Comparison of ENCODE assay signal across 39 cellular contexts in genomic region chr11:100887659-100888058, GRCh38.
"Had no signal": no experiment of that assay in that cellular context is flagged by ENCODE, and none has a peak within 500 bp of the region (broad histone marks: within the 10 kb centered on the region; RNA-seq: fewer than 3 reads in every experiment).

No MANE protein-coding gene starts in this region.

- H3K27me3 ChIP-seq: MG63, Peyer's patch, SJSA1 had no signal

- H3K4me3 ChIP-seq: MG63, Peyer's patch, SJSA1 had no signal

- H3K36me3 Mint-ChIP-seq: activated CD8-positive, alpha-beta memory T cell treated with anti-CD3 and anti-CD28 coated beads, Interleukin-2, amount 10 ng/mL, durations not matched to agents 7 days and 5 days; activated naive CD4-positive, alpha-beta T cell treated with anti-CD3 and anti-CD28 coated beads, Interleukin-2, amount 10 ng/mL, durations not matched to agents 7 days and 5 days; activated naive CD8-positive, alpha-beta T cell; brain had no signal

- H3K27me3 Mint-ChIP-seq: activated CD4-positive, alpha-beta memory T cell treated with anti-CD3 and anti-CD28 coated beads, Interleukin-2, amount 10 ng/mL, durations not matched to agents 7 days and 5 days; activated CD8-positive, alpha-beta memory T cell treated with anti-CD3 and anti-CD28 coated beads, Interleukin-2, amount 10 ng/mL, durations not matched to agents 7 days and 5 days; activated naive CD4-positive, alpha-beta T cell treated with anti-CD3 and anti-CD28 coated beads, Interleukin-2, amount 10 ng/mL, durations not matched to agents 7 days and 5 days; activated naive CD8-positive, alpha-beta T cell treated with anti-CD3 and anti-CD28 coated beads, Interleukin-2, amount 50 U/mL, for 24 hours had no signal

- DNase-seq: activated CD4-positive, alpha-beta memory T cell treated with anti-CD3 and anti-CD28 coated beads, Interleukin-2, amount 10 ng/mL, durations not matched to agents 7 days and 5 days; activated CD4-positive, alpha-beta T cell treated with anti-CD3 and anti-CD28 coated beads for 1 hour; activated CD4-positive, alpha-beta T cell treated with anti-CD3 and anti-CD28 coated beads for 48 hours; activated CD4-positive, CD25-positive, alpha-beta regulatory T cell; activated CD8-positive, alpha-beta memory T cell treated with anti-CD3 and anti-CD28 coated beads for 24 hours; activated CD8-positive, alpha-beta memory T cell treated with anti-CD3 and anti-CD28 coated beads, Interleukin-2, amount 10 ng/mL, durations not matched to agents 7 days and 5 days; activated CD8-positive, alpha-beta memory T cell treated with anti-CD3 and anti-CD28 coated beads, Interleukin-2, amount 50 U/mL, for 48 hours; activated effector memory CD4-positive, alpha-beta T cell treated with Interleukin-2 at 50 U/mL for 16 hours; activated naive CD4-positive, alpha-beta T cell treated with anti-CD3 and anti-CD28 coated beads, Interleukin-2, amount 10 ng/mL, durations not matched to agents 7 days and 5 days; activated naive CD8-positive, alpha-beta T cell treated with anti-CD3 and anti-CD28 coated beads, Interleukin-2, amount 50 U/mL, for 24 hours; activated T-cell treated with anti-CD3 and anti-CD28 coated beads, Interleukin-2, amount 50 U/mL, for 48 hours; anterior cingulate cortex; Kasumi-1; KG1; MG63; NCI-H1048; NCI-H1105 treated with DMSO at 0.1 percent for 48 hours; NCI-H1436; NCI-H1694; NCI-H1930; NCI-H2081 treated with DMSO at 0.1 percent for 48 hours; NCI-H226; NCI-H446 treated with DMSO at 0.1 percent for 48 hours; NCI-H524; NK-92 treated with Interleukin-12 subunit alpha and Interleukin-12 subunit beta, amount 100 ng/mL, for 24 hours; PC-3; Peyer's patch; RPMI8226; SHP77 treated with DMSO at 0.1 percent for 48 hours; SW 1271; T-helper 1 cell; T-helper 2 cell; T-helper 9 cell had no signal

- H3K4me1 Mint-ChIP-seq: activated CD4-positive, alpha-beta memory T cell treated with anti-CD3 and anti-CD28 coated beads, Interleukin-2, amount 10 ng/mL, durations not matched to agents 7 days and 5 days; activated CD8-positive, alpha-beta memory T cell treated with anti-CD3 and anti-CD28 coated beads, Interleukin-2, amount 10 ng/mL, durations not matched to agents 7 days and 5 days; activated naive CD4-positive, alpha-beta T cell treated with anti-CD3 and anti-CD28 coated beads, Interleukin-2, amount 10 ng/mL, durations not matched to agents 7 days and 5 days; activated naive CD8-positive, alpha-beta T cell treated with anti-CD3 and anti-CD28 coated beads, Interleukin-2, amount 50 U/mL, for 24 hours had no signal

- H3K4me1 ChIP-seq: Peyer's patch had no signal

- H3K4me3 Mint-ChIP-seq: activated CD4-positive, alpha-beta memory T cell treated with anti-CD3 and anti-CD28 coated beads, Interleukin-2, amount 10 ng/mL, durations not matched to agents 7 days and 5 days; activated CD8-positive, alpha-beta memory T cell treated with anti-CD3 and anti-CD28 coated beads, Interleukin-2, amount 10 ng/mL, durations not matched to agents 7 days and 5 days; activated naive CD4-positive, alpha-beta T cell treated with anti-CD3 and anti-CD28 coated beads, Interleukin-2, amount 10 ng/mL, durations not matched to agents 7 days and 5 days; activated naive CD8-positive, alpha-beta T cell; activated naive CD8-positive, alpha-beta T cell treated with anti-CD3 and anti-CD28 coated beads, Interleukin-2, amount 50 U/mL, for 24 hours; brain had no signal

- FAIRE-seq: bronchial epithelial cell had no signal

- H3K9me3 ChIP-seq: MG63, Peyer's patch, SJSA1 had no signal

- H3K27ac ChIP-seq: Peyer's patch, VCaP had no signal

- H3K27ac Mint-ChIP-seq: activated CD4-positive, alpha-beta memory T cell treated with anti-CD3 and anti-CD28 coated beads, Interleukin-2, amount 10 ng/mL, durations not matched to agents 7 days and 5 days; activated CD8-positive, alpha-beta memory T cell treated with anti-CD3 and anti-CD28 coated beads, Interleukin-2, amount 10 ng/mL, durations not matched to agents 7 days and 5 days; activated naive CD4-positive, alpha-beta T cell treated with anti-CD3 and anti-CD28 coated beads, Interleukin-2, amount 10 ng/mL, durations not matched to agents 7 days and 5 days; activated naive CD8-positive, alpha-beta T cell; activated naive CD8-positive, alpha-beta T cell treated with anti-CD3 and anti-CD28 coated beads, Interleukin-2, amount 50 U/mL, for 24 hours; brain had no signal

- ATAC-seq: activated CD8-positive, alpha-beta memory T cell treated with anti-CD3 and anti-CD28 coated beads, Interleukin-2, amount 10 ng/mL, durations not matched to agents 7 days and 5 days; activated naive CD8-positive, alpha-beta T cell treated with anti-CD3 and anti-CD28 coated beads, Interleukin-2, amount 50 U/mL, for 24 hours; PC-3; SK-N-SH treated with all-trans-retinoic acid at 6 μM for 48 hours had no signal

- H3K36me3 ChIP-seq: MG63, Peyer's patch, SJSA1 had no signal
